Comparison of ENCODE assay signal across 1 cellular context in genomic region chr20:64080013-64080812, GRCh38.
TF ChIP-seq lines count a peak whose summit lies in the region.

Gene OPRL1, plus strand, starts transcription at chr20:64080082. Its CDS starts 12,639 bp downstream, at chr20:64092721.

TF ChIP-seq in GM23338, 12 proteins besides CTCF, POLR2A, EP300 and RAD21 (continued from another document):
- TF ChIP-seq ZNF462 (CRISPR knock-in tag; IDR thresholded peaks at IDR 0.05), result no peak
